ENCODE assay signal across 11 cellular contexts in genomic region chr10:79132681-79133381, GRCh38.
DNase-seq lines count a peak whose midpoint lies in the region; ATAC-seq and TF ChIP-seq lines count a peak whose summit lies in the region.
"Had no signal": no experiment of that assay in that cellular context is flagged by ENCODE, and none has a peak within 500 bp of the region (broad histone marks: within the 10 kb centered on the region; RNA-seq: fewer than 3 reads in every experiment).

No MANE protein-coding gene starts in this region.

- no peak for ATAC-seq in effector memory CD8-positive, alpha-beta T cell (replicated peaks)
- no peak for ATAC-seq in HG02798 (IDR thresholded peaks at IDR 0.05; ENCODE audit: poor library complexity, unreplicated experiment)
- ATAC-seq: left colon had no signal

- TF ChIP-seq CTCF in progenitor cell of endocrine pancreas (IDR thresholded peaks at IDR 0.05; ENCODE audit: unreplicated experiment): no peak

- DNase-seq in ELF-1 (ENCODE audit: low read depth, low spot score): peak; percentile 57
- peak; percentile 60 for DNase-seq in NCI-H82 treated with DMSO at 0.1 percent for 48 hours (lab: John Stamatoyannopoulos, UW; ENCODE audit: unreplicated experiment)
- DNase-seq in effector memory CD8-positive, alpha-beta T cell: no peak
- DNase-seq in progenitor cell of endocrine pancreas (ENCODE audit: low spot score, unreplicated experiment): no peak
- DNase-seq in NCI-H526 treated with DMSO at 0.1 percent for 48 hours (lab: John Stamatoyannopoulos, UW): no peak
- DNase-seq in HK-2 (ENCODE audit: unreplicated experiment): no peak
- DNase-seq in GM03348 (ENCODE audit: low spot score): no peak
- DNase-seq: cerebellar nuclear complex, DMS 273 treated with DMSO at 0.1 percent for 48 hours, left colon had no signal

- peak overlapping the region; percentile 23 to 35 for H3K27ac Mint-ChIP-seq in effector memory CD8-positive, alpha-beta T cell
- peak overlapping the region; percentile 96 for H3K27ac Mint-ChIP-seq in progenitor cell of endocrine pancreas

- peaks cover 3% of the 10 kb centered on the region for H3K36me3 Mint-ChIP-seq in effector memory CD8-positive, alpha-beta T cell (ENCODE audit: insufficient read depth)
- H3K36me3 Mint-ChIP-seq in progenitor cell of endocrine pancreas (ENCODE audit: insufficient read depth): no peaks in the 10 kb centered on the region

- peaks cover 22 to 32% of the 10 kb centered on the region in 2 donors for H3K4me1 Mint-ChIP-seq in effector memory CD8-positive, alpha-beta T cell (ENCODE audit: low read depth in 2 of 2)
- H3K4me1 Mint-ChIP-seq in progenitor cell of endocrine pancreas (ENCODE audit: low read depth): peaks cover 80% of the 10 kb centered on the region

- no peaks in the 10 kb centered on the region for H3K27me3 Mint-ChIP-seq in effector memory CD8-positive, alpha-beta T cell
- H3K27me3 Mint-ChIP-seq in progenitor cell of endocrine pancreas: no peaks in the 10 kb centered on the region

- H3K9me3 Mint-ChIP-seq in effector memory CD8-positive, alpha-beta T cell: no peaks in the 10 kb centered on the region
- H3K9me3 Mint-ChIP-seq in progenitor cell of endocrine pancreas (ENCODE audit: low read depth): no peaks in the 10 kb centered on the region

- no peak overlapping the region for H3K4me3 Mint-ChIP-seq in effector memory CD8-positive, alpha-beta T cell
- H3K4me3 Mint-ChIP-seq in progenitor cell of endocrine pancreas (ENCODE audit: low read depth): peak overlapping the region; percentile 21

Comparison
In these comparisons a context has a peak if more than half of its experiments do, and no peak if none do; other contexts are left out.
1. DNase-seq: peak in ELF-1 (single experiment) and NCI-H82 treated with DMSO at 0.1 percent for 48 hours (single experiment); none in effector memory CD8-positive, alpha-beta T cell (0 of 3), progenitor cell of endocrine pancreas (single experiment), NCI-H526 treated with DMSO at 0.1 percent for 48 hours (single experiment), HK-2 (single experiment) and GM03348 (single experiment).